Comparison of ENCODE assay signal across 11 cellular contexts in the genomic region with DNA sequence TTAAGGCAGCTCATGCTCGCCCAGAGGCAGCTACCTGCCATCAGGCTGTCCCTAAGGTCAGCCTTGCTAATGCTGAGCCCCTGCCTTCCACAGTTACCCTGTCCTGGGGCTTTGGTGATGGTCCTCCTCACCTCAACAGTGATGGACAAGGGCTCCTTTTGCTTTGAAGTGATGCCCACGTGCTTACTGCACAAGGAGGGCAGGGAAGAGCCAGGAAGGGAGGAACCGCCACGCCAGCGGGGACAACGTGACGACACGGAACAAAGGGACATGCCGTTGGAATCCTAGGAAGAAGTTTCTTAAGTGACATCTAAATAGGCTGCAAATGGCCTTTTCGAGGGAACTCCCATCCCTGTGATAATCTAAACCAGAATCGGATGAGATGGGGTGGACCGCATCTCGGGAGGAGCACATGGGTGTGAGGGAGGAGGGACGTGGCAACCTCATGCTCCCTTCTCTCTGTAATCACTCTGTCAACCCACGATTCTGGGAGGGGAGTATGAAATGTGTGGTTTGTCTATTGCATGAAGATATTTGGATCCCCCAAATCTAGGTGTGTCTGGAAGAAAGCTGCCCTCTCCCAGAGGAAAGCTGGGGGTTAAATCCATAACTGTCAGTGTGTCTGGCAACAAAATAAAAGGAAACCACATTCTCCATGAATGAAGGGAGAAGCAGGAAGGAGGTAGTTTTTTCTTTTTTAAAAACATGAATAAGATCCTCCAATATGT.
DNase-seq lines count a peak whose midpoint lies in the region; ATAC-seq and TF ChIP-seq lines count a peak whose summit lies in the region.
"Had no signal": no experiment of that assay in that cellular context is flagged by ENCODE, and none has a peak within 500 bp of the region (broad histone marks: within the 10 kb centered on the region; RNA-seq: fewer than 3 reads in every experiment).

No MANE protein-coding gene starts in this region.

- no peak for TF ChIP-seq CTCF in coronary artery (IDR thresholded peaks at IDR 0.05)
- no peak for TF ChIP-seq CTCF in natural killer cell (IDR thresholded peaks at IDR 0.05)
- TF ChIP-seq CTCF in tibial nerve (IDR thresholded peaks at IDR 0.05) = no peak

- no peaks in the 10 kb centered on the region for H3K9me3 ChIP-seq in tibial nerve

- 60 to 65% methylated on average over 15 of the region's 15 CpGs for WGBS in tibial nerve, 2 donors

- no peak for ATAC-seq in natural killer cell
- ATAC-seq in activated T-helper 17 cell treated with anti-CD3 and anti-CD28 coated beads, Interleukin-2, amount 50 U/mL, for 72 hours (replicated peaks) = no peak

- H3K27me3 ChIP-seq in tibial nerve = no peaks in the 10 kb centered on the region

- DNase-seq in T-helper 2 cell treated with Interferon-gamma antibody and Interleukin-4, amounts not matched to agents 5 μg/mL and 100 μg/mL, for 36 hours (ENCODE audit: low spot score) = no peak
- no peak for DNase-seq in T-helper 2 cell
- DNase-seq in coronary artery (ENCODE audit: low spot score) = peak; percentile 68
- no peak for DNase-seq in natural killer cell
- DNase-seq in tibial nerve (ENCODE audit: low spot score in 2 of 2) = no peak
- DNase-seq in stimulated activated naive CD4-positive, alpha-beta T cell treated with Interleukin-2 at 50 U/mL for 16 hours (lab: John Stamatoyannopoulos, UW) = no peak
- no peak for DNase-seq in stimulated activated CD4-positive, alpha-beta T cell treated with anti-CD3 and anti-CD28 coated beads, Interleukin-4, amount 100 ng/mL, for 4 hours
- DNase-seq: effector CD4-positive, alpha-beta T cell; NCI-H1105 treated with DMSO at 0.1 percent for 48 hours; stimulated activated CD4-positive, alpha-beta T cell treated with anti-CD3 and anti-CD28 coated beads, Interleukin-4, amount 100 ng/mL, for 24 hours had no signal

- H3K27ac ChIP-seq in coronary artery (peak overlapping the region; percentile 94 to 95), tibial nerve (peak overlapping the region; percentile 84 to 97 (median 92))

- intact Hi-C loops in natural killer cell (cut with micrococcal nuclease) = no loop called here

- peaks cover 10 to 96% (median 89%) of the 10 kb centered on the region in 4 donors for H3K4me1 ChIP-seq in tibial nerve

- no peaks in the 10 kb centered on the region for H3K9me3 Mint-ChIP-seq in T-helper 2 cell treated with Interferon-gamma antibody and Interleukin-4, amounts not matched to agents 5 μg/mL and 100 μg/mL, for 36 hours
- H3K9me3 Mint-ChIP-seq in natural killer cell = no peaks in the 10 kb centered on the region
- H3K9me3 Mint-ChIP-seq in activated T-helper 17 cell treated with anti-CD3 and anti-CD28 coated beads, Interleukin-2, amount 50 U/mL, for 72 hours = no peaks in the 10 kb centered on the region

- no peak for TF ChIP-seq POLR2A in tibial nerve (IDR thresholded peaks at IDR 0.05)

- peaks cover 1% of the 10 kb centered on the region for H3K36me3 Mint-ChIP-seq in T-helper 2 cell treated with Interferon-gamma antibody and Interleukin-4, amounts not matched to agents 5 μg/mL and 100 μg/mL, for 36 hours (ENCODE audit: low read depth)
- no peaks in the 10 kb centered on the region for H3K36me3 Mint-ChIP-seq in natural killer cell
- H3K36me3 Mint-ChIP-seq in activated T-helper 17 cell treated with anti-CD3 and anti-CD28 coated beads, Interleukin-2, amount 50 U/mL, for 72 hours (ENCODE audit: low read depth) = peaks cover 7% of the 10 kb centered on the region

- H3K4me3 ChIP-seq in coronary artery (peak overlapping the region; percentile 9), tibial nerve (no peak overlapping the region)

- H3K27ac Mint-ChIP-seq in T-helper 2 cell treated with Interferon-gamma antibody and Interleukin-4, amounts not matched to agents 5 μg/mL and 100 μg/mL, for 36 hours = peak overlapping the region; percentile 5
- no peak overlapping the region for H3K27ac Mint-ChIP-seq in natural killer cell
- H3K27ac Mint-ChIP-seq in activated T-helper 17 cell treated with anti-CD3 and anti-CD28 coated beads, Interleukin-2, amount 50 U/mL, for 72 hours = no peak overlapping the region

- no peak overlapping the region for H3K4me3 Mint-ChIP-seq in T-helper 2 cell treated with Interferon-gamma antibody and Interleukin-4, amounts not matched to agents 5 μg/mL and 100 μg/mL, for 36 hours
- peak overlapping the region; percentile 17 for H3K4me3 Mint-ChIP-seq in natural killer cell
- H3K4me3 Mint-ChIP-seq in activated T-helper 17 cell treated with anti-CD3 and anti-CD28 coated beads, Interleukin-2, amount 50 U/mL, for 72 hours = no peak overlapping the region

- no peak for TF ChIP-seq EP300 in tibial nerve (IDR thresholded peaks at IDR 0.05)

- no peaks in the 10 kb centered on the region for H3K36me3 ChIP-seq in tibial nerve

- H3K27me3 Mint-ChIP-seq in T-helper 2 cell treated with Interferon-gamma antibody and Interleukin-4, amounts not matched to agents 5 μg/mL and 100 μg/mL, for 36 hours (ENCODE audit: low read depth) = no peaks in the 10 kb centered on the region
- H3K27me3 Mint-ChIP-seq in natural killer cell (ENCODE audit: low read depth in 2 of 2) = no peaks in the 10 kb centered on the region
- no peaks in the 10 kb centered on the region for H3K27me3 Mint-ChIP-seq in activated T-helper 17 cell treated with anti-CD3 and anti-CD28 coated beads, Interleukin-2, amount 50 U/mL, for 72 hours

- peaks cover 53% of the 10 kb centered on the region for H3K4me1 Mint-ChIP-seq in T-helper 2 cell treated with Interferon-gamma antibody and Interleukin-4, amounts not matched to agents 5 μg/mL and 100 μg/mL, for 36 hours (ENCODE audit: low read depth)
- peaks cover 24 to 38% of the 10 kb centered on the region in 2 donors for H3K4me1 Mint-ChIP-seq in natural killer cell
- peaks cover 23% of the 10 kb centered on the region for H3K4me1 Mint-ChIP-seq in activated T-helper 17 cell treated with anti-CD3 and anti-CD28 coated beads, Interleukin-2, amount 50 U/mL, for 72 hours
